1 cellular context compared by ENCODE assay signal in the genomic region with DNA sequence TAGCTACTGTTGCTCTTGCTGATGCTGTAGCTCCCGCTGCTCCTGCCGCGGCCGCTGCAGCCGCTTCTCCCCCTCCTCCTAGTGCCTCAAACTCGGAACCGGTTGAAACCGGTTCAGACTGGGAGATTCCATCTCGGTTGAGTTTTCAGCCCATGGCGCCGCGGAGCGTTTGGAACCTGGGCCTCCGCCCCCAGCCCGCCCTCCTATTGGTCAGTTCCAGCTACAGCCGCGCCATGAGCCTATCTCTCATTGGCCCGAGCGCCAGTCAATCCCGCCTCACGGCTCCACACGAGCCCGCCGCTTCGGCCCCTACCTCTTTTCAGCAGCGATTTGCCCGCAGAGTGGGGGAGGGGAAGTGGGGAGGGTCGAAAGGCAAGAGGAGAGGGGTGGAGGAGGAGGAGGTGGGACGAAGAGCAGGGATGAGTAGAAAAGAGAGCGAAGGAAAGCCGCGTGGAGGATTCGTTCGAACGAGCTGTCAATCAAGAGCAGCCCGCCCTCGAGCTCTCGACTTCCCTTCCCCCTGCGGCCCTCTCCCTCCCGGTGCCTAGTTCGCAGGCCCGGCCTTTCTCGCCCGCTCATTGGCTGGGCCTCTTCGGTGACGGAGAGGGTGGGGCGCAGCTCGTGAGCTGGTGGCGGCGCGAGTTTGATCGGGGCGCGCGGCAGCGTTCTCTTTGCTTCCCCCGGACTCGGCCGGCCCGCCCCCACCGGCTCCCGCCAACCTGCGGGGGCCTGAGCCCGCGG.
A peak's percentile ranks its signal among the peaks of the same experiment; 100 is the strongest.
TF ChIP-seq lines count a peak whose summit lies in the region.

A gene with protein sequence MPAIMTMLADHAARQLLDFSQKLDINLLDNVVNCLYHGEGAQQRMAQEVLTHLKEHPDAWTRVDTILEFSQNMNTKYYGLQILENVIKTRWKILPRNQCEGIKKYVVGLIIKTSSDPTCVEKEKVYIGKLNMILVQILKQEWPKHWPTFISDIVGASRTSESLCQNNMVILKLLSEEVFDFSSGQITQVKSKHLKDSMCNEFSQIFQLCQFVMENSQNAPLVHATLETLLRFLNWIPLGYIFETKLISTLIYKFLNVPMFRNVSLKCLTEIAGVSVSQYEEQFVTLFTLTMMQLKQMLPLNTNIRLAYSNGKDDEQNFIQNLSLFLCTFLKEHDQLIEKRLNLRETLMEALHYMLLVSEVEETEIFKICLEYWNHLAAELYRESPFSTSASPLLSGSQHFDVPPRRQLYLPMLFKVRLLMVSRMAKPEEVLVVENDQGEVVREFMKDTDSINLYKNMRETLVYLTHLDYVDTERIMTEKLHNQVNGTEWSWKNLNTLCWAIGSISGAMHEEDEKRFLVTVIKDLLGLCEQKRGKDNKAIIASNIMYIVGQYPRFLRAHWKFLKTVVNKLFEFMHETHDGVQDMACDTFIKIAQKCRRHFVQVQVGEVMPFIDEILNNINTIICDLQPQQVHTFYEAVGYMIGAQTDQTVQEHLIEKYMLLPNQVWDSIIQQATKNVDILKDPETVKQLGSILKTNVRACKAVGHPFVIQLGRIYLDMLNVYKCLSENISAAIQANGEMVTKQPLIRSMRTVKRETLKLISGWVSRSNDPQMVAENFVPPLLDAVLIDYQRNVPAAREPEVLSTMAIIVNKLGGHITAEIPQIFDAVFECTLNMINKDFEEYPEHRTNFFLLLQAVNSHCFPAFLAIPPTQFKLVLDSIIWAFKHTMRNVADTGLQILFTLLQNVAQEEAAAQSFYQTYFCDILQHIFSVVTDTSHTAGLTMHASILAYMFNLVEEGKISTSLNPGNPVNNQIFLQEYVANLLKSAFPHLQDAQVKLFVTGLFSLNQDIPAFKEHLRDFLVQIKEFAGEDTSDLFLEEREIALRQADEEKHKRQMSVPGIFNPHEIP (N-terminal part only) (minus strand): TSS at position 178 of the 741 bp plus-strand sequence. CDS start 4,459 bp downstream, outside the sequence.

TF ChIP-seq in K562, 482 proteins besides CTCF, POLR2A, EP300 and RAD21 (continued from another document and continues in another):
- TF ChIP-seq MYBL2 (IDR thresholded peaks at IDR 0.05; ENCODE audit: low read depth) (peak; percentile 82), MYBL2 (CRISPR knock-in tag; IDR thresholded peaks at IDR 0.05; ENCODE audit: borderline replicate concordance) (no peak), ZNF780A (CRISPR knock-in tag; IDR thresholded peaks at IDR 0.05) (no peak), SRSF1 (IDR thresholded peaks at IDR 0.05; ENCODE audit: low read depth, low read length) (no peak), SAP30 (IDR thresholded peaks at IDR 0.05; ENCODE audit: borderline replicate concordance, insufficient read depth, low read depth, low read length, poor library complexity, severe bottlenecking) (no peak), ZNF217 (CRISPR knock-in tag; IDR thresholded peaks at IDR 0.05) (no peak), CEBPG (CRISPR knock-in tag; IDR thresholded peaks at IDR 0.05) (no peak), CEBPG (tag; conservative IDR thresholded peaks at IDR 0.05 in 1 of 2, IDR thresholded peaks at IDR 0.05 in 1 of 2) (no peak), PCBP1 (IDR thresholded peaks at IDR 0.05; ENCODE audit: low read depth, low read length, poor library complexity, severe bottlenecking) (no peak), RBM14 (IDR thresholded peaks at IDR 0.05; ENCODE audit: borderline replicate concordance, insufficient read depth, low read depth, low read length) (no peak), ZNF75A (CRISPR knock-in tag; IDR thresholded peaks at IDR 0.05) (no peak), PHB2 (IDR thresholded peaks at IDR 0.05; ENCODE audit: low read depth) (no peak), TBP (optimal IDR thresholded peaks at IDR 0.05; ENCODE audit: low read depth, low read length) (peak; percentile 94), JUND (IDR thresholded peaks at IDR 0.05; ENCODE audit: borderline replicate concordance, low read depth, low read length) (peak; percentile 23), JUND (tag; IDR thresholded peaks at IDR 0.05; ENCODE audit: borderline replicate concordance, low read depth, low read length) (peak; percentile 30; the same call in 1 of the 3 replicates), IRF2 (CRISPR knock-in tag; IDR thresholded peaks at IDR 0.05) (no peak), SRF (CRISPR knock-in tag; IDR thresholded peaks at IDR 0.05) (no peak), GTF2E2 (tag; IDR thresholded peaks at IDR 0.05) (peak; percentile 81; the same call in 1 of the 2 replicates), NFXL1 (CRISPR knock-in tag; IDR thresholded peaks at IDR 0.05) (no peak), ZNF589 (CRISPR knock-in tag; IDR thresholded peaks at IDR 0.05; ENCODE audit: low read depth) (no peak), EP400 (IDR thresholded peaks at IDR 0.05) (peak; percentile 98), ZZZ3 (IDR thresholded peaks at IDR 0.05) (no peak), ZNF408 (CRISPR knock-in tag; IDR thresholded peaks at IDR 0.05; ENCODE audit: low read depth) (no peak), BDP1 (IDR thresholded peaks at IDR 0.05; ENCODE audit: insufficient read depth, insufficient read length) (no peak), FOXA3 (CRISPR knock-in tag; conservative IDR thresholded peaks at IDR 0.05 in 1 of 2, IDR thresholded peaks at IDR 0.05 in 1 of 2) (no peak), HNRNPH1 (optimal IDR thresholded peaks at IDR 0.05; ENCODE audit: low read depth, low read length) (no peak), ZNF184 (CRISPR knock-in tag; IDR thresholded peaks at IDR 0.05) (no peak), ZSCAN32 (CRISPR knock-in tag; IDR thresholded peaks at IDR 0.05) (no peak), WHSC1 (IDR thresholded peaks at IDR 0.05; ENCODE audit: low read length) (no peak), CBX2 (IDR thresholded peaks at IDR 0.05; ENCODE audit: insufficient read depth, low read length, poor library complexity, severe bottlenecking) (no peak), FOS (IDR thresholded peaks at IDR 0.05; ENCODE audit: extremely low read depth, insufficient read length) (peak; percentile 96), COPS2 (conservative IDR thresholded peaks at IDR 0.05) (no peak), ZNF785 (CRISPR knock-in tag; IDR thresholded peaks at IDR 0.05) (no peak), KAT8 (IDR thresholded peaks at IDR 0.05; ENCODE audit: low read depth) (no peak), NFE2L1 (tag; IDR thresholded peaks at IDR 0.05; ENCODE audit: borderline replicate concordance, low read depth) (no peak)
- TF ChIP-seq, protein P1, sequence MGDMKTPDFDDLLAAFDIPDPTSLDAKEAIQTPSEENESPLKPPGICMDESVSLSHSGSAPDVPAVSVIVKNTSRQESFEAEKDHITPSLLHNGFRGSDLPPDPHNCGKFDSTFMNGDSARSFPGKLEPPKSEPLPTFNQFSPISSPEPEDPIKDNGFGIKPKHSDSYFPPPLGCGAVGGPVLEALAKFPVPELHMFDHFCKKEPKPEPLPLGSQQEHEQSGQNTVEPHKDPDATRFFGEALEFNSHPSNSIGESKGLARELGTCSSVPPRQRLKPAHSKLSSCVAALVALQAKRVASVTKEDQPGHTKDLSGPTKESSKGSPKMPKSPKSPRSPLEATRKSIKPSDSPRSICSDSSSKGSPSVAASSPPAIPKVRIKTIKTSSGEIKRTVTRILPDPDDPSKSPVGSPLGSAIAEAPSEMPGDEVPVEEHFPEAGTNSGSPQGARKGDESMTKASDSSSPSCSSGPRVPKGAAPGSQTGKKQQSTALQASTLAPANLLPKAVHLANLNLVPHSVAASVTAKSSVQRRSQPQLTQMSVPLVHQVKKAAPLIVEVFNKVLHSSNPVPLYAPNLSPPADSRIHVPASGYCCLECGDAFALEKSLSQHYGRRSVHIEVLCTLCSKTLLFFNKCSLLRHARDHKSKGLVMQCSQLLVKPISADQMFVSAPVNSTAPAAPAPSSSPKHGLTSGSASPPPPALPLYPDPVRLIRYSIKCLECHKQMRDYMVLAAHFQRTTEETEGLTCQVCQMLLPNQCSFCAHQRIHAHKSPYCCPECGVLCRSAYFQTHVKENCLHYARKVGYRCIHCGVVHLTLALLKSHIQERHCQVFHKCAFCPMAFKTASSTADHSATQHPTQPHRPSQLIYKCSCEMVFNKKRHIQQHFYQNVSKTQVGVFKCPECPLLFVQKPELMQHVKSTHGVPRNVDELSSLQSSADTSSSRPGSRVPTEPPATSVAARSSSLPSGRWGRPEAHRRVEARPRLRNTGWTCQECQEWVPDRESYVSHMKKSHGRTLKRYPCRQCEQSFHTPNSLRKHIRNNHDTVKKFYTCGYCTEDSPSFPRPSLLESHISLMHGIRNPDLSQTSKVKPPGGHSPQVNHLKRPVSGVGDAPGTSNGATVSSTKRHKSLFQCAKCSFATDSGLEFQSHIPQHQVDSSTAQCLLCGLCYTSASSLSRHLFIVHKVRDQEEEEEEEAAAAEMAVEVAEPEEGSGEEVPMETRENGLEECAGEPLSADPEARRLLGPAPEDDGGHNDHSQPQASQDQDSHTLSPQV (IDR thresholded peaks at IDR 0.05): no peak
- TF ChIP-seq, protein P2, sequence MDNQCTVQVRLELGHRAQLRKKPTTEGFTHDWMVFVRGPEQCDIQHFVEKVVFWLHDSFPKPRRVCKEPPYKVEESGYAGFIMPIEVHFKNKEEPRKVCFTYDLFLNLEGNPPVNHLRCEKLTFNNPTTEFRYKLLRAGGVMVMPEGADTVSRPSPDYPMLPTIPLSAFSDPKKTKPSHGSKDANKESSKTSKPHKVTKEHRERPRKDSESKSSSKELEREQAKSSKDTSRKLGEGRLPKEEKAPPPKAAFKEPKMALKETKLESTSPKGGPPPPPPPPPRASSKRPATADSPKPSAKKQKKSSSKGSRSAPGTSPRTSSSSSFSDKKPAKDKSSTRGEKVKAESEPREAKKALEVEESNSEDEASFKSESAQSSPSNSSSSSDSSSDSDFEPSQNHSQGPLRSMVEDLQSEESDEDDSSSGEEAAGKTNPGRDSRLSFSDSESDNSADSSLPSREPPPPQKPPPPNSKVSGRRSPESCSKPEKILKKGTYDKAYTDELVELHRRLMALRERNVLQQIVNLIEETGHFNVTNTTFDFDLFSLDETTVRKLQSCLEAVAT (IDR thresholded peaks at IDR 0.05): peak in 1 of 2 experiments; percentile 20; a peak in 1 of 4 replicates
- TF ChIP-seq, protein P3, sequence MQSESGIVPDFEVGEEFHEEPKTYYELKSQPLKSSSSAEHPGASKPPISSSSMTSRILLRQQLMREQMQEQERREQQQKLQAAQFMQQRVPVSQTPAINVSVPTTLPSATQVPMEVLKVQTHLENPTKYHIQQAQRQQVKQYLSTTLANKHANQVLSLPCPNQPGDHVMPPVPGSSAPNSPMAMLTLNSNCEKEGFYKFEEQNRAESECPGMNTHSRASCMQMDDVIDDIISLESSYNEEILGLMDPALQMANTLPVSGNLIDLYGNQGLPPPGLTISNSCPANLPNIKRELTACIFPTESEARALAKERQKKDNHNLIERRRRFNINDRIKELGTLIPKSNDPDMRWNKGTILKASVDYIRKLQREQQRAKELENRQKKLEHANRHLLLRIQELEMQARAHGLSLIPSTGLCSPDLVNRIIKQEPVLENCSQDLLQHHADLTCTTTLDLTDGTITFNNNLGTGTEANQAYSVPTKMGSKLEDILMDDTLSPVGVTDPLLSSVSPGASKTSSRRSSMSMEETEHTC (IDR thresholded peaks at IDR 0.05): peak; percentile 52; the same call in 1 of the 2 replicates
- TF ChIP-seq, protein P4, sequence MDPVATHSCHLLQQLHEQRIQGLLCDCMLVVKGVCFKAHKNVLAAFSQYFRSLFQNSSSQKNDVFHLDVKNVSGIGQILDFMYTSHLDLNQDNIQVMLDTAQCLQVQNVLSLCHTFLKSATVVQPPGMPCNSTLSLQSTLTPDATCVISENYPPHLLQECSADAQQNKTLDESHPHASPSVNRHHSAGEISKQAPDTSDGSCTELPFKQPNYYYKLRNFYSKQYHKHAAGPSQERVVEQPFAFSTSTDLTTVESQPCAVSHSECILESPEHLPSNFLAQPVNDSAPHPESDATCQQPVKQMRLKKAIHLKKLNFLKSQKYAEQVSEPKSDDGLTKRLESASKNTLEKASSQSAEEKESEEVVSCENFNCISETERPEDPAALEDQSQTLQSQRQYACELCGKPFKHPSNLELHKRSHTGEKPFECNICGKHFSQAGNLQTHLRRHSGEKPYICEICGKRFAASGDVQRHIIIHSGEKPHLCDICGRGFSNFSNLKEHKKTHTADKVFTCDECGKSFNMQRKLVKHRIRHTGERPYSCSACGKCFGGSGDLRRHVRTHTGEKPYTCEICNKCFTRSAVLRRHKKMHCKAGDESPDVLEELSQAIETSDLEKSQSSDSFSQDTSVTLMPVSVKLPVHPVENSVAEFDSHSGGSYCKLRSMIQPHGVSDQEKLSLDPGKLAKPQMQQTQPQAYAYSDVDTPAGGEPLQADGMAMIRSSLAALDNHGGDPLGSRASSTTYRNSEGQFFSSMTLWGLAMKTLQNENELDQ (CRISPR knock-in tag; IDR thresholded peaks at IDR 0.05; ENCODE audit: borderline replicate concordance): no peak
- TF ChIP-seq, protein P5, sequence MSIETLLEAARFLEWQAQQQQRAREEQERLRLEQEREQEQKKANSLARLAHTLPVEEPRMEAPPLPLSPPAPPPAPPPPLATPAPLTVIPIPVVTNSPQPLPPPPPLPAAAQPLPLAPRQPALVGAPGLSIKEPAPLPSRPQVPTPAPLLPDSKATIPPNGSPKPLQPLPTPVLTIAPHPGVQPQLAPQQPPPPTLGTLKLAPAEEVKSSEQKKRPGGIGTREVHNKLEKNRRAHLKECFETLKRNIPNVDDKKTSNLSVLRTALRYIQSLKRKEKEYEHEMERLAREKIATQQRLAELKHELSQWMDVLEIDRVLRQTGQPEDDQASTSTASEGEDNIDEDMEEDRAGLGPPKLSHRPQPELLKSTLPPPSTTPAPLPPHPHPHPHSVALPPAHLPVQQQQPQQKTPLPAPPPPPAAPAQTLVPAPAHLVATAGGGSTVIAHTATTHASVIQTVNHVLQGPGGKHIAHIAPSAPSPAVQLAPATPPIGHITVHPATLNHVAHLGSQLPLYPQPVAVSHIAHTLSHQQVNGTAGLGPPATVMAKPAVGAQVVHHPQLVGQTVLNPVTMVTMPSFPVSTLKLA (conservative IDR thresholded peaks at IDR 0.05): peak; percentile 85 to 88
- TF ChIP-seq, protein P6, sequence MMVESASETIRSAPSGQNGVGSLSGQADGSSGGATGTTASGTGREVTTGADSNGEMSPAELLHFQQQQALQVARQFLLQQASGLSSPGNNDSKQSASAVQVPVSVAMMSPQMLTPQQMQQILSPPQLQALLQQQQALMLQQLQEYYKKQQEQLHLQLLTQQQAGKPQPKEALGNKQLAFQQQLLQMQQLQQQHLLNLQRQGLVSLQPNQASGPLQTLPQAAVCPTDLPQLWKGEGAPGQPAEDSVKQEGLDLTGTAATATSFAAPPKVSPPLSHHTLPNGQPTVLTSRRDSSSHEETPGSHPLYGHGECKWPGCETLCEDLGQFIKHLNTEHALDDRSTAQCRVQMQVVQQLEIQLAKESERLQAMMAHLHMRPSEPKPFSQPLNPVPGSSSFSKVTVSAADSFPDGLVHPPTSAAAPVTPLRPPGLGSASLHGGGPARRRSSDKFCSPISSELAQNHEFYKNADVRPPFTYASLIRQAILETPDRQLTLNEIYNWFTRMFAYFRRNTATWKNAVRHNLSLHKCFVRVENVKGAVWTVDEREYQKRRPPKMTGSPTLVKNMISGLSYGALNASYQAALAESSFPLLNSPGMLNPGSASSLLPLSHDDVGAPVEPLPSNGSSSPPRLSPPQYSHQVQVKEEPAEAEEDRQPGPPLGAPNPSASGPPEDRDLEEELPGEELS (CRISPR knock-in tag; IDR thresholded peaks at IDR 0.05; ENCODE audit: borderline replicate concordance): no peak
- TF ChIP-seq, protein P7, sequence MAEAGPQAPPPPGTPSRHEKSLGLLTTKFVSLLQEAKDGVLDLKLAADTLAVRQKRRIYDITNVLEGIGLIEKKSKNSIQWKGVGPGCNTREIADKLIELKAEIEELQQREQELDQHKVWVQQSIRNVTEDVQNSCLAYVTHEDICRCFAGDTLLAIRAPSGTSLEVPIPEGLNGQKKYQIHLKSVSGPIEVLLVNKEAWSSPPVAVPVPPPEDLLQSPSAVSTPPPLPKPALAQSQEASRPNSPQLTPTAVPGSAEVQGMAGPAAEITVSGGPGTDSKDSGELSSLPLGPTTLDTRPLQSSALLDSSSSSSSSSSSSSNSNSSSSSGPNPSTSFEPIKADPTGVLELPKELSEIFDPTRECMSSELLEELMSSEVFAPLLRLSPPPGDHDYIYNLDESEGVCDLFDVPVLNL (CRISPR knock-in tag; IDR thresholded peaks at IDR 0.05; ENCODE audit: low read depth): peak; percentile 51; the same call in 1 of the 2 replicates
